Comparison of ENCODE assay signal across 12 cellular contexts in the genomic region with DNA sequence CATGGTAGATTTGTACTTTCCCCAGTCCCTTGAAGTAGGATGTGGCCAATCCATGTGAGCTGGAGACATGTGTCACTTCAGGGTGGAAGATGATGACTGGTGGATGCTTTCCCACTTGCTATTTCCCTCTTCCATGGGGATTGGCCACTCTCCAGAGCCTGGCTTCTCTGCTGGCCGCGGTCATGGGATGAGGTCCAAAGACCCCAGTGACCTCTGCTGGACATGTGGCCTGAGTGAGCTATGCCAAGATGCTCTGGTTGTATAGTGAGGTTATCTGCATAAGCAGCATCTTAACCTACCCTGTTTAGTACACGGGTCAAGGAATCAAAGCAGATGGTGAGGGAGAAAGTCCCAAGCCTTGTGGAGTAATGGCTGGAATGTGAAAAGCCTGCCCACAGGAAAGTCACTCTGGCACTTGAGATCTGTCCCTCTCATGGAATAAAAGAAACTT. TPM values are rescaled to one million over a fixed set of nuclear protein-coding genes. Genes with fewer than 3 reads are reported as not detected.
A peak's percentile ranks its signal among the peaks of the same experiment; 100 is the strongest.
DNase-seq lines count a peak whose midpoint lies in the region; ATAC-seq and TF ChIP-seq lines count a peak whose summit lies in the region.
"Had no signal": no experiment of that assay in that cellular context is flagged by ENCODE, and none has a peak within 500 bp of the region (broad histone marks: within the 10 kb centered on the region; RNA-seq: fewer than 3 reads in every experiment).

No MANE protein-coding gene starts in this region.

- no peaks in the 10 kb centered on the region for H3K9me3 Mint-ChIP-seq in mesothelial cell of epicardium

- H3K4me1 Mint-ChIP-seq in mesothelial cell of epicardium, result peaks cover 23% of the 10 kb centered on the region

- no peak for TF ChIP-seq POLR2A in tibial nerve (IDR thresholded peaks at IDR 0.05)
- TF ChIP-seq POLR2A in Peyer's patch (IDR thresholded peaks at IDR 0.05), result no peak

- peaks cover 0 to 80% (median 34%) of the 10 kb centered on the region in 4 donors for H3K4me1 ChIP-seq in tibial nerve
- peaks cover 0 to 20% (median 0%) of the 10 kb centered on the region in 4 donors for H3K4me1 ChIP-seq in Peyer's patch

- peaks cover 42% of the 10 kb centered on the region for H3K36me3 Mint-ChIP-seq in mesothelial cell of epicardium

- peak overlapping the region; percentile 68 for H3K27ac Mint-ChIP-seq in mesothelial cell of epicardium

- no peaks in the 10 kb centered on the region for H3K27me3 ChIP-seq in tibial nerve
- H3K27me3 ChIP-seq in Peyer's patch, result no peaks in the 10 kb centered on the region
- H3K27me3 ChIP-seq: body of pancreas had no signal

- H3K4me3 ChIP-seq in coronary artery (no peak overlapping the region), tibial nerve (no peak overlapping the region), Peyer's patch (no peak overlapping the region)
- H3K4me3 ChIP-seq: body of pancreas had no signal

- TF ChIP-seq EP300 in tibial nerve (IDR thresholded peaks at IDR 0.05), result peak in 1 of 2 donors; percentile 21

- ATAC-seq in GM21367 (IDR thresholded peaks at IDR 0.05; ENCODE audit: unreplicated experiment) (no peak), HG03025 (IDR thresholded peaks at IDR 0.05; ENCODE audit: low FRiP score, unreplicated experiment) (no peak)
- ATAC-seq: body of pancreas, sciatic nerve had no signal

- peaks cover 0 to 6% (median 0%) of the 10 kb centered on the region in 3 donors for H3K36me3 ChIP-seq in tibial nerve
- no peaks in the 10 kb centered on the region for H3K36me3 ChIP-seq in Peyer's patch

- DNase-seq in coronary artery (ENCODE audit: low spot score) (no peak), mesothelial cell of epicardium (ENCODE audit: low spot score in 2 of 2, unreplicated experiment in 2 of 2) (no peak), tibial nerve (ENCODE audit: low spot score in 2 of 2) (no peak), NCI-H2196 (lab: John Stamatoyannopoulos, UW; ENCODE audit: unreplicated experiment) (no peak), Peyer's patch (no peak)
- DNase-seq: activated CD4-positive, alpha-beta T cell treated with anti-CD3 and anti-CD28 coated beads for 48 hours; body of pancreas; Karpas-422 had no signal

- H3K27ac ChIP-seq in coronary artery, result peak overlapping the region; percentile 49 to 53
- H3K27ac ChIP-seq in tibial nerve, result peak overlapping the region; percentile 8 to 97 (median 74)
- H3K27ac ChIP-seq in Peyer's patch, result peak overlapping the region in 1 of 4 donors; percentile 15
- H3K27ac ChIP-seq: body of pancreas had no signal

- H3K27me3 Mint-ChIP-seq in mesothelial cell of epicardium (ENCODE audit: low read depth), result no peaks in the 10 kb centered on the region

- WGBS in tibial nerve, 2 donors, result 13 to 15% methylated on average over 3 of the region's 3 CpGs

- H3K9me3 ChIP-seq in tibial nerve (no peaks in the 10 kb centered on the region), Peyer's patch (no peaks in the 10 kb centered on the region)
- H3K9me3 ChIP-seq: body of pancreas had no signal

- H3K4me3 Mint-ChIP-seq in mesothelial cell of epicardium, result no peak overlapping the region

- TF ChIP-seq CTCF in coronary artery (IDR thresholded peaks at IDR 0.05) (no peak), mesothelial cell of epicardium (IDR thresholded peaks at IDR 0.05; ENCODE audit: unreplicated experiment) (no peak), tibial nerve (IDR thresholded peaks at IDR 0.05) (no peak), Peyer's patch (IDR thresholded peaks at IDR 0.05) (no peak)

TF ChIP-seq in PFSK-1, 5 proteins besides CTCF, POLR2A, EP300 and RAD21:
- no peak for TF ChIP-seq TAF1 (IDR thresholded peaks at IDR 0.05; ENCODE audit: borderline replicate concordance, insufficient read depth, low read length)
- no peak for TF ChIP-seq FOXP2 (optimal IDR thresholded peaks at IDR 0.05; ENCODE audit: borderline replicate concordance, extremely low read depth, extremely low read length, insufficient read depth)
- 0 out of 2 replicates have a peak, but pooled peaks have one; percentile 17 for TF ChIP-seq POLR2AphosphoS5 (IDR thresholded peaks at IDR 0.05; ENCODE audit: low read depth, low read length)
- TF ChIP-seq, protein P1, sequence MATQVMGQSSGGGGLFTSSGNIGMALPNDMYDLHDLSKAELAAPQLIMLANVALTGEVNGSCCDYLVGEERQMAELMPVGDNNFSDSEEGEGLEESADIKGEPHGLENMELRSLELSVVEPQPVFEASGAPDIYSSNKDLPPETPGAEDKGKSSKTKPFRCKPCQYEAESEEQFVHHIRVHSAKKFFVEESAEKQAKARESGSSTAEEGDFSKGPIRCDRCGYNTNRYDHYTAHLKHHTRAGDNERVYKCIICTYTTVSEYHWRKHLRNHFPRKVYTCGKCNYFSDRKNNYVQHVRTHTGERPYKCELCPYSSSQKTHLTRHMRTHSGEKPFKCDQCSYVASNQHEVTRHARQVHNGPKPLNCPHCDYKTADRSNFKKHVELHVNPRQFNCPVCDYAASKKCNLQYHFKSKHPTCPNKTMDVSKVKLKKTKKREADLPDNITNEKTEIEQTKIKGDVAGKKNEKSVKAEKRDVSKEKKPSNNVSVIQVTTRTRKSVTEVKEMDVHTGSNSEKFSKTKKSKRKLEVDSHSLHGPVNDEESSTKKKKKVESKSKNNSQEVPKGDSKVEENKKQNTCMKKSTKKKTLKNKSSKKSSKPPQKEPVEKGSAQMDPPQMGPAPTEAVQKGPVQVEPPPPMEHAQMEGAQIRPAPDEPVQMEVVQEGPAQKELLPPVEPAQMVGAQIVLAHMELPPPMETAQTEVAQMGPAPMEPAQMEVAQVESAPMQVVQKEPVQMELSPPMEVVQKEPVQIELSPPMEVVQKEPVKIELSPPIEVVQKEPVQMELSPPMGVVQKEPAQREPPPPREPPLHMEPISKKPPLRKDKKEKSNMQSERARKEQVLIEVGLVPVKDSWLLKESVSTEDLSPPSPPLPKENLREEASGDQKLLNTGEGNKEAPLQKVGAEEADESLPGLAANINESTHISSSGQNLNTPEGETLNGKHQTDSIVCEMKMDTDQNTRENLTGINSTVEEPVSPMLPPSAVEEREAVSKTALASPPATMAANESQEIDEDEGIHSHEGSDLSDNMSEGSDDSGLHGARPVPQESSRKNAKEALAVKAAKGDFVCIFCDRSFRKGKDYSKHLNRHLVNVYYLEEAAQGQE (IDR thresholded peaks at IDR 0.05; ENCODE audit: insufficient read depth in 1 of 2, low read depth in 2 of 2, low read length in 2 of 2), result no peak
- TF ChIP-seq SIN3A (IDR thresholded peaks at IDR 0.05; ENCODE audit: borderline replicate concordance, insufficient read depth, low read length), result no peak
TF ChIP-seq in PFSK-1: peak in this region for 1.

RNA-seq across cellular contexts. Expression of a gene that starts 47.1 kb away (rescaled TPM):
- 76.9 TPM for polyA plus RNA-seq in PFSK-1 (2012; ENCODE audit: insufficient read length, low read depth)
- total RNA-seq in mesothelial cell of epicardium, result 68.9 to 74.4 TPM (median 71.4 TPM) in 3 replicates
- total RNA-seq in tibial nerve, result 10 to 100 TPM; 27.8 to 52.6 (median 44.4) TPM
- 10 to 100 TPM in 3 of 4 donors, 1 to 10 TPM in 1; 5.8 to 26.4 (median 11.7) TPM for total RNA-seq in Peyer's patch
